Comparison of ENCODE assay signal across 21 cellular contexts in the genomic region with DNA sequence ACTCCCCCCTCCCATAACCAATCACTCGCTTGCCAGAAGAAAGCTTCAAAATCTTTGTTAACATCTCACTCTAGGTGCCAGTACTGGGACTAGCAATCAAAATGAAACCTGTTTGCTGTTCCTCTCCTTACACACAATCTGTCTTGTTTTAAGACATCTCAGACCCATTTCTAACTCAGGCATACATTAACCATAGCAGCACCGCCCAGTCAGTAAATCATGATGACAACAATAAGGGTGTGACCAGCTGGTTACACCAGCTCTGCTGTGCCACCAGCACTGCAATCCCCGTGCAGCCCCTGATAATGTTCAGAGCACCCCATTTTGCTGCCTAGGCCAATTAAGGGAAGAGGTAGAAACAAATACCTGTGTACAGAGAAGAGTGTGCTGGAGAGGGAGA.
DNase-seq lines count a peak whose midpoint lies in the region; ATAC-seq lines count a peak whose summit lies in the region.
"Had no signal": no experiment of that assay in that cellular context is flagged by ENCODE, and none has a peak within 500 bp of the region (broad histone marks: within the 10 kb centered on the region; RNA-seq: fewer than 3 reads in every experiment).

No MANE protein-coding gene starts in this region.

- peak overlapping the region; percentile 51 for H2BK12ac ChIP-seq in trophoblast cell (ENCODE audit: low read length)

- CTCF ChIA-PET in activated CD8-positive, alpha-beta memory T cell treated with anti-CD3 and anti-CD28 coated beads, Interleukin-2, amount 10 ng/mL, durations not matched to agents 7 days and 5 days (lab: Charles Lee): interaction anchor here (1.1 to 2.6 kb wide), 6 partner anchors 9 to 104 kb away, joined by 3 to 9 read pairs (median 4); no protein-coding TSS in a partner anchor

- H3K4me1 Mint-ChIP-seq in activated CD8-positive, alpha-beta memory T cell treated with anti-CD3 and anti-CD28 coated beads, Interleukin-2, amount 10 ng/mL, durations not matched to agents 7 days and 5 days: peaks cover 61% of the 10 kb centered on the region
- H3K4me1 Mint-ChIP-seq in activated naive CD8-positive, alpha-beta T cell treated with anti-CD3 and anti-CD28 coated beads for 36 hours: peaks cover 36% of the 10 kb centered on the region

- no peak overlapping the region for H4K8ac ChIP-seq in trophoblast cell (ENCODE audit: low read depth, low read length)

- H4K12ac ChIP-seq in trophoblast cell (ENCODE audit: low read depth, low read length): no peak overlapping the region

- H3K9me3 Mint-ChIP-seq in activated CD8-positive, alpha-beta memory T cell treated with anti-CD3 and anti-CD28 coated beads, Interleukin-2, amount 10 ng/mL, durations not matched to agents 7 days and 5 days (ENCODE audit: low read depth): peaks cover 3% of the 10 kb centered on the region
- peaks cover 8% of the 10 kb centered on the region for H3K9me3 Mint-ChIP-seq in activated naive CD8-positive, alpha-beta T cell treated with anti-CD3 and anti-CD28 coated beads for 36 hours

- peak; percentile 35 for ATAC-seq in activated CD8-positive, alpha-beta memory T cell treated with anti-CD3 and anti-CD28 coated beads, Interleukin-2, amount 10 ng/mL, durations not matched to agents 7 days and 5 days

- no peak overlapping the region for H3K23ac ChIP-seq in trophoblast cell (ENCODE audit: low read length)

- H3K27me3 Mint-ChIP-seq in activated CD8-positive, alpha-beta memory T cell treated with anti-CD3 and anti-CD28 coated beads, Interleukin-2, amount 10 ng/mL, durations not matched to agents 7 days and 5 days: no peaks in the 10 kb centered on the region
- no peaks in the 10 kb centered on the region for H3K27me3 Mint-ChIP-seq in activated naive CD8-positive, alpha-beta T cell treated with anti-CD3 and anti-CD28 coated beads for 36 hours

- H3K14ac ChIP-seq in trophoblast cell (ENCODE audit: low read length): no peak overlapping the region

- H3K4me3 Mint-ChIP-seq in activated CD8-positive, alpha-beta memory T cell treated with anti-CD3 and anti-CD28 coated beads, Interleukin-2, amount 10 ng/mL, durations not matched to agents 7 days and 5 days: no peak overlapping the region
- no peak overlapping the region for H3K4me3 Mint-ChIP-seq in activated naive CD8-positive, alpha-beta T cell treated with anti-CD3 and anti-CD28 coated beads for 36 hours

- no peaks in the 10 kb centered on the region for H3K27me3 ChIP-seq in trophoblast cell (ENCODE audit: insufficient read depth, low read length)
- H3K27me3 ChIP-seq: esophagus muscularis mucosa, thyroid gland had no signal

- WGBS in trophoblast cell (ENCODE audit: extremely low coverage, insufficient coverage, insufficient read length): no CpG with 5 or more reads among the region's 3 CpGs

- peaks cover 26% of the 10 kb centered on the region for H3K36me3 Mint-ChIP-seq in activated CD8-positive, alpha-beta memory T cell treated with anti-CD3 and anti-CD28 coated beads, Interleukin-2, amount 10 ng/mL, durations not matched to agents 7 days and 5 days
- peaks cover 34% of the 10 kb centered on the region for H3K36me3 Mint-ChIP-seq in activated naive CD8-positive, alpha-beta T cell treated with anti-CD3 and anti-CD28 coated beads for 36 hours

- no peak overlapping the region for H2AFZ ChIP-seq in trophoblast cell (ENCODE audit: insufficient read depth, low read length, poor library complexity)

- peak overlapping the region; percentile 19 for H2AK5ac ChIP-seq in trophoblast cell (ENCODE audit: low read length)

- no peak overlapping the region for H2BK120ac ChIP-seq in trophoblast cell (ENCODE audit: insufficient read depth, low read length, poor library complexity)

- H3K9ac ChIP-seq in trophoblast cell (ENCODE audit: low read length): no peak overlapping the region

- H3K4me3 ChIP-seq in trophoblast cell (ENCODE audit: low read depth, low read length): no peak overlapping the region
- H3K4me3 ChIP-seq: esophagus muscularis mucosa, HAP-1, thyroid gland had no signal

- H3K36me3 ChIP-seq in trophoblast cell (ENCODE audit: control insufficient read depth in 1 of 2, insufficient read depth in 2 of 2, low read length in 2 of 2): no peaks in the 10 kb centered on the region
- H3K36me3 ChIP-seq: esophagus muscularis mucosa, HAP-1, thyroid gland had no signal

- H3K4ac ChIP-seq in trophoblast cell (ENCODE audit: low read depth, low read length): no peak overlapping the region

- H3K79me2 ChIP-seq in trophoblast cell (ENCODE audit: control insufficient read depth, insufficient read depth, low read length, poor library complexity): no peaks in the 10 kb centered on the region

- no peak overlapping the region for H3K18ac ChIP-seq in trophoblast cell (ENCODE audit: low read length)

- H2BK5ac ChIP-seq in trophoblast cell (ENCODE audit: low read depth, low read length, poor library complexity): no peak overlapping the region

- DNase-seq in activated CD8-positive, alpha-beta memory T cell treated with anti-CD3 and anti-CD28 coated beads, Interleukin-2, amount 10 ng/mL, durations not matched to agents 7 days and 5 days: no peak
- DNase-seq in activated CD8-positive, alpha-beta memory T cell treated with anti-CD3 and anti-CD28 coated beads, Interleukin-2, amount 50 U/mL, for 48 hours: no peak
- DNase-seq in OCI-M1 (lab: John Stamatoyannopoulos, UW) (peak; percentile 13), trophoblast cell (no peak), NCI-H524 treated with DMSO at 0.1 percent for 48 hours (lab: John Stamatoyannopoulos, UW) (no peak), Ammon's horn (ENCODE audit: low spot score) (no peak), T-helper 9 cell (no peak)
- DNase-seq in activated naive CD8-positive, alpha-beta T cell treated with anti-CD3 and anti-CD28 coated beads for 36 hours: no peak
- DNase-seq: activated T-cell treated with anti-CD3 and anti-CD28 coated beads, Interleukin-2, amount 50 U/mL, for 1 hour; amygdala; caudate nucleus; MV-4-11; NCI-H2081; NCI-H510A treated with DMSO at 0.1 percent for 48 hours; occipital lobe; SHP77 treated with DMSO at 0.1 percent for 48 hours; stimulated activated CD4-positive, alpha-beta T cell treated with anti-CD3 and anti-CD28 coated beads, Interleukin-12 subunit alpha, Interleukin-12 subunit beta, amount 100 ng/mL, for 4 hours; thyroid gland had no signal

- H3K9me3 ChIP-seq in trophoblast cell (ENCODE audit: insufficient read depth, low read depth, low read length): no peaks in the 10 kb centered on the region
- H3K9me3 ChIP-seq: esophagus muscularis mucosa, HAP-1, thyroid gland had no signal

- H3K4me2 ChIP-seq in trophoblast cell (ENCODE audit: low read length): no peak overlapping the region

- H3K27ac Mint-ChIP-seq in activated CD8-positive, alpha-beta memory T cell treated with anti-CD3 and anti-CD28 coated beads, Interleukin-2, amount 10 ng/mL, durations not matched to agents 7 days and 5 days: peak overlapping the region; percentile 67
- peak overlapping the region; percentile 4 for H3K27ac Mint-ChIP-seq in activated naive CD8-positive, alpha-beta T cell treated with anti-CD3 and anti-CD28 coated beads for 36 hours

- H3K79me1 ChIP-seq in trophoblast cell (ENCODE audit: low read length): no peaks in the 10 kb centered on the region

- peaks cover 15 to 19% of the 10 kb centered on the region in 2 experiments for H3K4me1 ChIP-seq in trophoblast cell (ENCODE audit: control insufficient read depth in 1 of 2, insufficient read depth in 2 of 2, low read length in 2 of 2)
- H3K4me1 ChIP-seq: esophagus muscularis mucosa, HAP-1 had no signal

- H3K27ac ChIP-seq in trophoblast cell (ENCODE audit: low read depth, low read length): no peak overlapping the region
- H3K27ac ChIP-seq: esophagus muscularis mucosa, HL-60, thyroid gland had no signal

- peak overlapping the region; percentile 45 for H4K91ac ChIP-seq in trophoblast cell (ENCODE audit: low read depth, low read length)
